ENCODE assay signal across 14 cellular contexts in the genomic region with DNA sequence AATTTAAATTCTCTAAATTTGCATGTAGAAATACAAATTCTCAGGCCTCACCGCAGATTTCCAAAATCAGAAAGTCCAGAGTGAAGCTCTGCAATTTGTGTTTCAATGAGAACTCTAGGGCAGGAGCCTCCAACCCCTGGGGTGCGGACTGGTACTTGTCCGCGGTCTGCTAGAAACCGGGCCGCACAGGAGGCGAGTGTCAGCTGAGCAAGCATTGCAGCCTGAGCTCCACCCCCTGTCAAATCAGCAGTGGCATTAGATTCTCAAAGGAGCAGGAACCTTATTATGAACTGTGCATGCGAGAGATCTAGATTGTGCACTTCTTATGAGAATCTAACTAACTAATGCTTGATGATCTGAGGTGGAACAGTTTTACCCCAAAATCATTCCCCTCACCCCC.
A peak's percentile ranks its signal among the peaks of the same experiment; 100 is the strongest.
DNase-seq lines count a peak whose midpoint lies in the region; ATAC-seq and TF ChIP-seq lines count a peak whose summit lies in the region.
"Had no signal": no experiment of that assay in that cellular context is flagged by ENCODE, and none has a peak within 500 bp of the region (broad histone marks: within the 10 kb centered on the region; RNA-seq: fewer than 3 reads in every experiment).

No MANE protein-coding gene starts in this region.

- no peaks in the 10 kb centered on the region for H3K36me3 ChIP-seq in lung (ENCODE audit: control insufficient read depth in 2 of 2, insufficient read depth in 2 of 2, low read length in 2 of 2)

- no peaks in the 10 kb centered on the region for H3K27me3 ChIP-seq in lung (ENCODE audit: control insufficient read depth, insufficient read depth)

- H3K4me1 ChIP-seq in lung (ENCODE audit: control insufficient read depth in 2 of 2, insufficient read depth in 2 of 2, low read length in 2 of 2), result no peaks in the 10 kb centered on the region

- peak overlapping the region; percentile 48 for H3K4me3 ChIP-seq in WI38 (ENCODE audit: low read depth, low read length)
- H3K4me3 ChIP-seq in lung, result no peak overlapping the region

- 18 to 21% methylated on average over 8 of the region's 8 CpGs for WGBS in lung, 2 donors

- TF ChIP-seq CTCF in WI38 (IDR thresholded peaks at IDR 0.05; ENCODE audit: low read depth, low read length), result no peak
- no peak for TF ChIP-seq CTCF in lung (IDR thresholded peaks at IDR 0.05; ENCODE audit: control extremely low read depth, extremely low read depth)

- H3K9me3 ChIP-seq in lung (ENCODE audit: control insufficient read depth in 2 of 2, insufficient read depth in 1 of 2, low read length in 1 of 2), result peaks cover 0 to 4% of the 10 kb centered on the region in 2 donors

- peak; percentile 61 for DNase-seq in ELF-1 (ENCODE audit: low read depth, low spot score)
- peak; percentile 44 for DNase-seq in NCI-H1092 treated with DMSO at 0.1 percent for 48 hours (lab: John Stamatoyannopoulos, UW)
- DNase-seq in lung (ENCODE audit: low spot score), result peak; percentile 42
- DNase-seq in OCI-M2 (lab: John Stamatoyannopoulos, UW; ENCODE audit: unreplicated experiment), result no peak
- DNase-seq in activated CD4-positive, alpha-beta T cell treated with anti-CD3 and anti-CD28 coated beads, Interleukin-2, amount 50 U/mL, for 1 hour, result no peak
- DNase-seq: activated T-cell treated with anti-CD3 and anti-CD28 coated beads, Interleukin-2, amount 50 U/mL, for 4 hours; cortex of kidney; DMS153; NCI-H1105; stimulated activated CD8-positive, alpha-beta memory T cell treated with anti-CD3 and anti-CD28 coated beads, Interleukin-4, amount 100 ng/mL, for 48 hours had no signal

- no peak overlapping the region for H3K27ac ChIP-seq in lung (ENCODE audit: low read depth in 1 of 2, low read length in 1 of 2)

- ATAC-seq in lung (ENCODE audit: insufficient read depth, low FRiP score) (no peak), SK-N-SH treated with all-trans-retinoic acid at 6 μM for 48 hours (no peak), GM21447 (IDR thresholded peaks at IDR 0.05; ENCODE audit: unreplicated experiment) (no peak)
- ATAC-seq: activated CD4-positive, CD25-positive, alpha-beta regulatory T cell treated with anti-CD3 and anti-CD28 coated beads, Interleukin-2, amount 50 U/mL, for 24 hours; activated T-cell treated with anti-CD3 and anti-CD28 coated beads, Interleukin-2, amount 50 U/mL, for 4 hours had no signal

TF ChIP-seq in SK-N-SH treated with all-trans-retinoic acid at 6 μM for 48 hours, 23 proteins besides CTCF, POLR2A, EP300 and RAD21:
- TF ChIP-seq PPARA (CRISPR knock-in tag; IDR thresholded peaks at IDR 0.05; ENCODE audit: borderline replicate concordance) (no peak), OSR1 (CRISPR knock-in tag; IDR thresholded peaks at IDR 0.05) (no peak), RARB (CRISPR knock-in tag; IDR thresholded peaks at IDR 0.05) (no peak), ZNF8 (CRISPR knock-in tag; IDR thresholded peaks at IDR 0.05) (no peak), ZC3H10 (CRISPR knock-in tag; IDR thresholded peaks at IDR 0.05) (no peak), BACH2 (CRISPR knock-in tag; IDR thresholded peaks at IDR 0.05; ENCODE audit: borderline replicate concordance) (no peak), CSDC2 (CRISPR knock-in tag; IDR thresholded peaks at IDR 0.05) (no peak), ISL1 (CRISPR knock-in tag; IDR thresholded peaks at IDR 0.05) (no peak), TOX (CRISPR knock-in tag; IDR thresholded peaks at IDR 0.05; ENCODE audit: borderline replicate concordance) (no peak), ZFP3 (CRISPR knock-in tag; IDR thresholded peaks at IDR 0.05) (no peak), ARNTL (CRISPR knock-in tag; IDR thresholded peaks at IDR 0.05; ENCODE audit: borderline replicate concordance, low read depth) (no peak), SNAI2 (CRISPR knock-in tag; IDR thresholded peaks at IDR 0.05) (no peak), TCF4 (CRISPR knock-in tag; IDR thresholded peaks at IDR 0.05; ENCODE audit: borderline replicate concordance) (no peak)
- TF ChIP-seq, protein P1, sequence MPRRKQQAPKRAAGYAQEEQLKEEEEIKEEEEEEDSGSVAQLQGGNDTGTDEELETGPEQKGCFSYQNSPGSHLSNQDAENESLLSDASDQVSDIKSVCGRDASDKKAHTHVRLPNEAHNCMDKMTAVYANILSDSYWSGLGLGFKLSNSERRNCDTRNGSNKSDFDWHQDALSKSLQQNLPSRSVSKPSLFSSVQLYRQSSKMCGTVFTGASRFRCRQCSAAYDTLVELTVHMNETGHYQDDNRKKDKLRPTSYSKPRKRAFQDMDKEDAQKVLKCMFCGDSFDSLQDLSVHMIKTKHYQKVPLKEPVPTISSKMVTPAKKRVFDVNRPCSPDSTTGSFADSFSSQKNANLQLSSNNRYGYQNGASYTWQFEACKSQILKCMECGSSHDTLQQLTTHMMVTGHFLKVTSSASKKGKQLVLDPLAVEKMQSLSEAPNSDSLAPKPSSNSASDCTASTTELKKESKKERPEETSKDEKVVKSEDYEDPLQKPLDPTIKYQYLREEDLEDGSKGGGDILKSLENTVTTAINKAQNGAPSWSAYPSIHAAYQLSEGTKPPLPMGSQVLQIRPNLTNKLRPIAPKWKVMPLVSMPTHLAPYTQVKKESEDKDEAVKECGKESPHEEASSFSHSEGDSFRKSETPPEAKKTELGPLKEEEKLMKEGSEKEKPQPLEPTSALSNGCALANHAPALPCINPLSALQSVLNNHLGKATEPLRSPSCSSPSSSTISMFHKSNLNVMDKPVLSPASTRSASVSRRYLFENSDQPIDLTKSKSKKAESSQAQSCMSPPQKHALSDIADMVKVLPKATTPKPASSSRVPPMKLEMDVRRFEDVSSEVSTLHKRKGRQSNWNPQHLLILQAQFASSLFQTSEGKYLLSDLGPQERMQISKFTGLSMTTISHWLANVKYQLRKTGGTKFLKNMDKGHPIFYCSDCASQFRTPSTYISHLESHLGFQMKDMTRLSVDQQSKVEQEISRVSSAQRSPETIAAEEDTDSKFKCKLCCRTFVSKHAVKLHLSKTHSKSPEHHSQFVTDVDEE (CRISPR knock-in tag; IDR thresholded peaks at IDR 0.05), result no peak
- TF ChIP-seq, protein P2, sequence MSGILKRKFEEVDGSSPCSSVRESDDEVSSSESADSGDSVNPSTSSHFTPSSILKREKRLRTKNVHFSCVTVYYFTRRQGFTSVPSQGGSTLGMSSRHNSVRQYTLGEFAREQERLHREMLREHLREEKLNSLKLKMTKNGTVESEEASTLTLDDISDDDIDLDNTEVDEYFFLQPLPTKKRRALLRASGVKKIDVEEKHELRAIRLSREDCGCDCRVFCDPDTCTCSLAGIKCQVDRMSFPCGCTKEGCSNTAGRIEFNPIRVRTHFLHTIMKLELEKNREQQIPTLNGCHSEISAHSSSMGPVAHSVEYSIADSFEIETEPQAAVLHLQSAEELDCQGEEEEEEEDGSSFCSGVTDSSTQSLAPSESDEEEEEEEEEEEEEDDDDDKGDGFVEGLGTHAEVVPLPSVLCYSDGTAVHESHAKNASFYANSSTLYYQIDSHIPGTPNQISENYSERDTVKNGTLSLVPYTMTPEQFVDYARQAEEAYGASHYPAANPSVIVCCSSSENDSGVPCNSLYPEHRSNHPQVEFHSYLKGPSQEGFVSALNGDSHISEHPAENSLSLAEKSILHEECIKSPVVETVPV (CRISPR knock-in tag; IDR thresholded peaks at IDR 0.05), result no peak
- TF ChIP-seq, protein P3, sequence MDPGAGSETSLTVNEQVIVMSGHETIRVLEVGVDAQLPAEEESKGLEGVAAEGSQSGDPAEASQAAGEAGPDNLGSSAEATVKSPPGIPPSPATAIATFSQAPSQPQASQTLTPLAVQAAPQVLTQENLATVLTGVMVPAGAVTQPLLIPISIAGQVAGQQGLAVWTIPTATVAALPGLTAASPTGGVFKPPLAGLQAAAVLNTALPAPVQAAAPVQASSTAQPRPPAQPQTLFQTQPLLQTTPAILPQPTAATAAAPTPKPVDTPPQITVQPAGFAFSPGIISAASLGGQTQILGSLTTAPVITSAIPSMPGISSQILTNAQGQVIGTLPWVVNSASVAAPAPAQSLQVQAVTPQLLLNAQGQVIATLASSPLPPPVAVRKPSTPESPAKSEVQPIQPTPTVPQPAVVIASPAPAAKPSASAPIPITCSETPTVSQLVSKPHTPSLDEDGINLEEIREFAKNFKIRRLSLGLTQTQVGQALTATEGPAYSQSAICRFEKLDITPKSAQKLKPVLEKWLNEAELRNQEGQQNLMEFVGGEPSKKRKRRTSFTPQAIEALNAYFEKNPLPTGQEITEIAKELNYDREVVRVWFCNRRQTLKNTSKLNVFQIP (CRISPR knock-in tag; IDR thresholded peaks at IDR 0.05; ENCODE audit: borderline replicate concordance, low read depth), result no peak
- TF ChIP-seq, protein P4, sequence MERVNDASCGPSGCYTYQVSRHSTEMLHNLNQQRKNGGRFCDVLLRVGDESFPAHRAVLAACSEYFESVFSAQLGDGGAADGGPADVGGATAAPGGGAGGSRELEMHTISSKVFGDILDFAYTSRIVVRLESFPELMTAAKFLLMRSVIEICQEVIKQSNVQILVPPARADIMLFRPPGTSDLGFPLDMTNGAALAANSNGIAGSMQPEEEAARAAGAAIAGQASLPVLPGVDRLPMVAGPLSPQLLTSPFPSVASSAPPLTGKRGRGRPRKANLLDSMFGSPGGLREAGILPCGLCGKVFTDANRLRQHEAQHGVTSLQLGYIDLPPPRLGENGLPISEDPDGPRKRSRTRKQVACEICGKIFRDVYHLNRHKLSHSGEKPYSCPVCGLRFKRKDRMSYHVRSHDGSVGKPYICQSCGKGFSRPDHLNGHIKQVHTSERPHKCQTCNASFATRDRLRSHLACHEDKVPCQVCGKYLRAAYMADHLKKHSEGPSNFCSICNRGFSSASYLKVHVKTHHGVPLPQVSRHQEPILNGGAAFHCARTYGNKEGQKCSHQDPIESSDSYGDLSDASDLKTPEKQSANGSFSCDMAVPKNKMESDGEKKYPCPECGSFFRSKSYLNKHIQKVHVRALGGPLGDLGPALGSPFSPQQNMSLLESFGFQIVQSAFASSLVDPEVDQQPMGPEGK (CRISPR knock-in tag; IDR thresholded peaks at IDR 0.05; ENCODE audit: borderline replicate concordance), result no peak

Comparison
In these comparisons a context has a peak if more than half of its experiments do, and no peak if none do; other contexts are left out.
1. DNase-seq: peak in ELF-1 (single experiment), NCI-H1092 treated with DMSO at 0.1 percent for 48 hours (single experiment) and lung (single experiment); none in OCI-M2 (single experiment) and activated CD4-positive, alpha-beta T cell treated with anti-CD3 and anti-CD28 coated beads, Interleukin-2, amount 50 U/mL, for 1 hour (single experiment).